In genomic region chr1:195045072-195045471, GRCh38 we compare ENCODE assay signal across 19 cellular contexts.
A peak's percentile ranks its signal among the peaks of the same experiment; 100 is the strongest.
DNase-seq lines count a peak whose midpoint lies in the region; ATAC-seq, FAIRE-seq and TF ChIP-seq lines count a peak whose summit lies in the region.
"Had no signal": no experiment of that assay in that cellular context is flagged by ENCODE, and none has a peak within 500 bp of the region (broad histone marks: within the 10 kb centered on the region; RNA-seq: fewer than 3 reads in every experiment).

No MANE protein-coding gene starts in this region.

- H3K9ac ChIP-seq in liver (ENCODE audit: low read depth in 1 of 2, low read length in 2 of 2) = no peak overlapping the region
- H3K9ac ChIP-seq in HepG2 (ENCODE audit: insufficient read depth, low read depth, low read length) = no peak overlapping the region
- no peak overlapping the region for H3K9ac ChIP-seq in kidney (ENCODE audit: low read length in 2 of 2)
- H3K9ac ChIP-seq: BLaER1 treated with 17β-estradiol and CSF1 and Interleukin-3, amounts not matched to agents 10 nM and 100 nM had no signal

- TF ChIP-seq POLR2A in HepG2 (IDR thresholded peaks at IDR 0.05; ENCODE audit: insufficient read depth in 1 of 2, low read depth in 2 of 2, low read length in 2 of 2) = no peak

- intact Hi-C loops in HepG2 (cut with micrococcal nuclease; ENCODE audit: unreplicated experiment) (no loop called here), kidney (cut with DNase I) (no loop called here)

- WGBS in liver = 33% methylated on average over 2 of the region's 2 CpGs
- 42% methylated on average over 2 of the region's 2 CpGs for WGBS in HepG2 (ENCODE audit: low lambda C conversion rate)

- no peak for FAIRE-seq in HepG2 (lab: Jason Lieb, UNC)
- FAIRE-seq in kidney (lab: Jason Lieb, UNC) = peak; percentile 42
- FAIRE-seq: A549, D721Med, GM12891, GM19239 had no signal

- H3K79me2 ChIP-seq in HepG2 (ENCODE audit: insufficient read depth, low read length) = no peaks in the 10 kb centered on the region

- in situ Hi-C loops in HepG2 (cut with HindIII; ENCODE audit: extremely low pct_ligation_motif_present, low pct_unique_long_range_greater_than_20kb) = no loop called here

- H3K4me3 ChIP-seq in liver (ENCODE audit: low read depth in 1 of 3, low read length in 3 of 3) = no peak overlapping the region
- no peak overlapping the region for H3K4me3 ChIP-seq in HepG2 (replicated peaks in 1 of 3; ENCODE audit: insufficient read depth in 1 of 3, low read depth in 2 of 3, low read length in 3 of 3)
- H3K4me3 ChIP-seq in kidney (ENCODE audit: low read length in 2 of 2) = no peak overlapping the region
- H3K4me3 ChIP-seq: A549; BLaER1 treated with 17β-estradiol and CSF1 and Interleukin-3, amounts not matched to agents 10 nM and 100 nM had no signal

- H2AFZ ChIP-seq in HepG2 (ENCODE audit: low read length) = no peak overlapping the region

- no peak for TF ChIP-seq CTCF in liver (IDR thresholded peaks at IDR 0.05; ENCODE audit: low read depth, low read length, missing input control)
- no peak for TF ChIP-seq CTCF in HepG2 (CRISPR knock-in tag; IDR thresholded peaks at IDR 0.05)
- no peak for TF ChIP-seq CTCF in kidney (IDR thresholded peaks at IDR 0.05; ENCODE audit: borderline replicate concordance, extremely low read depth, insufficient read depth)

- no peaks in the 10 kb centered on the region for H4K20me1 ChIP-seq in HepG2 (ENCODE audit: insufficient read depth, low read length)
- H4K20me1 ChIP-seq: BLaER1 treated with 17β-estradiol and CSF1 and Interleukin-3, amounts not matched to agents 10 nM and 100 nM had no signal

- BruUV-seq in HepG2 (replicated peaks; lab: Mats Ljungman, UMichigan) = no TSS peak

- no peak for ATAC-seq in HepG2
- ATAC-seq in HG03175 (IDR thresholded peaks at IDR 0.05; ENCODE audit: unreplicated experiment) = no peak
- ATAC-seq: A549; CD8-positive, alpha-beta T cell had no signal

- H3K27me3 ChIP-seq in liver (ENCODE audit: control insufficient read depth in 4 of 4, insufficient read depth in 4 of 4, low read length in 3 of 4) (no peaks in the 10 kb centered on the region), HepG2 (ENCODE audit: control insufficient read depth in 1 of 2, insufficient read depth in 2 of 2, low read length in 2 of 2) (no peaks in the 10 kb centered on the region)
- H3K27me3 ChIP-seq: BLaER1 treated with 17β-estradiol and CSF1 and Interleukin-3, amounts not matched to agents 10 nM and 100 nM had no signal

- POLR2A ChIA-PET in HepG2 (lab: Yijun Ruan, JAX) = no interaction called here

- H3K36me3 ChIP-seq in liver (ENCODE audit: control insufficient read depth in 4 of 4, insufficient read depth in 3 of 4, low read depth in 1 of 4, low read length in 3 of 4) = no peaks in the 10 kb centered on the region
- no peaks in the 10 kb centered on the region for H3K36me3 ChIP-seq in HepG2 (replicated peaks in 1 of 2; ENCODE audit: control insufficient read depth in 1 of 2, insufficient read depth in 2 of 2, low read length in 2 of 2)
- no peaks in the 10 kb centered on the region for H3K36me3 ChIP-seq in kidney (ENCODE audit: control insufficient read depth in 1 of 2, insufficient read depth in 2 of 2, low read length in 2 of 2)
- H3K36me3 ChIP-seq: BLaER1 treated with 17β-estradiol and CSF1 and Interleukin-3, amounts not matched to agents 10 nM and 100 nM had no signal

- H3K27ac ChIP-seq in liver (ENCODE audit: low read depth in 1 of 2, low read length in 2 of 2) = no peak overlapping the region
- H3K27ac ChIP-seq in HepG2 (ENCODE audit: extremely low read length, insufficient read depth, low read length) = no peak overlapping the region
- no peak overlapping the region for H3K27ac ChIP-seq in kidney (ENCODE audit: low read depth in 2 of 2, low read length in 2 of 2)
- H3K27ac ChIP-seq: 22Rv1; A549; BLaER1 treated with 17β-estradiol and CSF1 and Interleukin-3, amounts not matched to agents 10 nM and 100 nM; C4-2B had no signal

- DNase-seq in HepG2 (ENCODE audit: low spot score) (no peak), kidney (no peak), islet precursor cell (no peak)
- DNase-seq: AML-193; Caco-2; Calu3; CD4-positive, alpha-beta T cell; CD8-positive, alpha-beta T cell; DMS79 treated with DMSO at 0.1 percent for 48 hours; GF-D8 had no signal

- H3K9me3 ChIP-seq in liver (ENCODE audit: control insufficient read depth in 4 of 4, low read length in 3 of 4) (no peaks in the 10 kb centered on the region), HepG2 (ENCODE audit: low read length) (no peaks in the 10 kb centered on the region), kidney (ENCODE audit: control insufficient read depth in 1 of 2, low read length in 2 of 2) (no peaks in the 10 kb centered on the region)
- H3K9me3 ChIP-seq: A549; BLaER1 treated with 17β-estradiol and CSF1 and Interleukin-3, amounts not matched to agents 10 nM and 100 nM; Caco-2 had no signal

- peaks cover 0 to 2% (median 0%) of the 10 kb centered on the region in 4 donors for H3K4me1 ChIP-seq in liver (ENCODE audit: control insufficient read depth in 4 of 4, insufficient read depth in 4 of 4, low read length in 3 of 4)
- no peaks in the 10 kb centered on the region for H3K4me1 ChIP-seq in HepG2 (ENCODE audit: insufficient read depth, low read length)
- H3K4me1 ChIP-seq in kidney (ENCODE audit: control insufficient read depth in 1 of 2, insufficient read depth in 1 of 2, low read depth in 1 of 2, low read length in 2 of 2) = no peaks in the 10 kb centered on the region
- H3K4me1 ChIP-seq: A549; BLaER1 treated with 17β-estradiol and CSF1 and Interleukin-3, amounts not matched to agents 10 nM and 100 nM; Caco-2 had no signal

- H3K4me2 ChIP-seq in HepG2 (ENCODE audit: low read depth, low read length) = no peak overlapping the region
- H3K4me2 ChIP-seq: A549; BLaER1 treated with 17β-estradiol and CSF1 and Interleukin-3, amounts not matched to agents 10 nM and 100 nM had no signal

- no peak for TF ChIP-seq RAD21 in liver (IDR thresholded peaks at IDR 0.05)
- TF ChIP-seq RAD21 in HepG2 (CRISPR knock-in tag; IDR thresholded peaks at IDR 0.05) = no peak

- CTCF ChIA-PET in HepG2 (lab: Yijun Ruan, JAX; ENCODE audit: low intra/inter-chr PET ratio, low total read pairs) = no interaction called here

- TF ChIP-seq EP300 in HepG2 (IDR thresholded peaks at IDR 0.05; ENCODE audit: low read depth in 2 of 2, low read length in 2 of 2) (no peak), HepG2 (CRISPR knock-in tag; IDR thresholded peaks at IDR 0.05; ENCODE audit: borderline replicate concordance) (no peak)

TF ChIP-seq in liver, 16 proteins besides CTCF, POLR2A, EP300 and RAD21 (continues in another document):
- peak; percentile 74 to 81 for TF ChIP-seq HNF4A (conservative IDR thresholded peaks at IDR 0.05)
- peak; percentile 75 for TF ChIP-seq SP1 (IDR thresholded peaks at IDR 0.05)
- TF ChIP-seq, protein P1, sequence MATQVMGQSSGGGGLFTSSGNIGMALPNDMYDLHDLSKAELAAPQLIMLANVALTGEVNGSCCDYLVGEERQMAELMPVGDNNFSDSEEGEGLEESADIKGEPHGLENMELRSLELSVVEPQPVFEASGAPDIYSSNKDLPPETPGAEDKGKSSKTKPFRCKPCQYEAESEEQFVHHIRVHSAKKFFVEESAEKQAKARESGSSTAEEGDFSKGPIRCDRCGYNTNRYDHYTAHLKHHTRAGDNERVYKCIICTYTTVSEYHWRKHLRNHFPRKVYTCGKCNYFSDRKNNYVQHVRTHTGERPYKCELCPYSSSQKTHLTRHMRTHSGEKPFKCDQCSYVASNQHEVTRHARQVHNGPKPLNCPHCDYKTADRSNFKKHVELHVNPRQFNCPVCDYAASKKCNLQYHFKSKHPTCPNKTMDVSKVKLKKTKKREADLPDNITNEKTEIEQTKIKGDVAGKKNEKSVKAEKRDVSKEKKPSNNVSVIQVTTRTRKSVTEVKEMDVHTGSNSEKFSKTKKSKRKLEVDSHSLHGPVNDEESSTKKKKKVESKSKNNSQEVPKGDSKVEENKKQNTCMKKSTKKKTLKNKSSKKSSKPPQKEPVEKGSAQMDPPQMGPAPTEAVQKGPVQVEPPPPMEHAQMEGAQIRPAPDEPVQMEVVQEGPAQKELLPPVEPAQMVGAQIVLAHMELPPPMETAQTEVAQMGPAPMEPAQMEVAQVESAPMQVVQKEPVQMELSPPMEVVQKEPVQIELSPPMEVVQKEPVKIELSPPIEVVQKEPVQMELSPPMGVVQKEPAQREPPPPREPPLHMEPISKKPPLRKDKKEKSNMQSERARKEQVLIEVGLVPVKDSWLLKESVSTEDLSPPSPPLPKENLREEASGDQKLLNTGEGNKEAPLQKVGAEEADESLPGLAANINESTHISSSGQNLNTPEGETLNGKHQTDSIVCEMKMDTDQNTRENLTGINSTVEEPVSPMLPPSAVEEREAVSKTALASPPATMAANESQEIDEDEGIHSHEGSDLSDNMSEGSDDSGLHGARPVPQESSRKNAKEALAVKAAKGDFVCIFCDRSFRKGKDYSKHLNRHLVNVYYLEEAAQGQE (IDR thresholded peaks at IDR 0.05) = no peak
- TF ChIP-seq HNF4G (IDR thresholded peaks at IDR 0.05) = no peak

TF ChIP-seq in HepG2, 621 proteins besides CTCF, POLR2A, EP300 and RAD21 (continues in another document):
- TF ChIP-seq HMG20B (CRISPR knock-in tag; conservative IDR thresholded peaks at IDR 0.05) (no peak), ZNF766 (CRISPR knock-in tag; IDR thresholded peaks at IDR 0.05; ENCODE audit: borderline replicate concordance) (no peak), PBX2 (CRISPR knock-in tag; IDR thresholded peaks at IDR 0.05) (no peak), RBFOX2 (IDR thresholded peaks at IDR 0.05; ENCODE audit: low read depth, low read length) (no peak), MNT (IDR thresholded peaks at IDR 0.05) (no peak), ZNF709 (CRISPR knock-in tag; IDR thresholded peaks at IDR 0.05) (no peak)
